In genomic region chr3:42659451-42660130, GRCh38 we compare ENCODE assay signal across 2 cellular contexts.
TF ChIP-seq lines count a peak whose summit lies in the region.

No MANE protein-coding gene starts in this region.

TF ChIP-seq in SK-N-SH, 30 proteins besides CTCF, POLR2A, EP300 and RAD21:
- TF ChIP-seq ELF1 (IDR thresholded peaks at IDR 0.05), result no peak
- TF ChIP-seq NFIC (IDR thresholded peaks at IDR 0.05; ENCODE audit: borderline replicate concordance), result no peak
- TF ChIP-seq, protein P1, sequence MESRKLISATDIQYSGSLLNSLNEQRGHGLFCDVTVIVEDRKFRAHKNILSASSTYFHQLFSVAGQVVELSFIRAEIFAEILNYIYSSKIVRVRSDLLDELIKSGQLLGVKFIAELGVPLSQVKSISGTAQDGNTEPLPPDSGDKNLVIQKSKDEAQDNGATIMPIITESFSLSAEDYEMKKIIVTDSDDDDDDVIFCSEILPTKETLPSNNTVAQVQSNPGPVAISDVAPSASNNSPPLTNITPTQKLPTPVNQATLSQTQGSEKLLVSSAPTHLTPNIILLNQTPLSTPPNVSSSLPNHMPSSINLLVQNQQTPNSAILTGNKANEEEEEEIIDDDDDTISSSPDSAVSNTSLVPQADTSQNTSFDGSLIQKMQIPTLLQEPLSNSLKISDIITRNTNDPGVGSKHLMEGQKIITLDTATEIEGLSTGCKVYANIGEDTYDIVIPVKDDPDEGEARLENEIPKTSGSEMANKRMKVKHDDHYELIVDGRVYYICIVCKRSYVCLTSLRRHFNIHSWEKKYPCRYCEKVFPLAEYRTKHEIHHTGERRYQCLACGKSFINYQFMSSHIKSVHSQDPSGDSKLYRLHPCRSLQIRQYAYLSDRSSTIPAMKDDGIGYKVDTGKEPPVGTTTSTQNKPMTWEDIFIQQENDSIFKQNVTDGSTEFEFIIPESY (IDR thresholded peaks at IDR 0.05; ENCODE audit: borderline replicate concordance, low read depth), result no peak
- no peak for TF ChIP-seq MXI1 (IDR thresholded peaks at IDR 0.05; ENCODE audit: low read depth, low read length)
- no peak for TF ChIP-seq GABPA (IDR thresholded peaks at IDR 0.05; ENCODE audit: low read depth)
- no peak for TF ChIP-seq TEAD4 (IDR thresholded peaks at IDR 0.05; ENCODE audit: borderline replicate concordance, insufficient read depth)
- TF ChIP-seq FOXM1 (IDR thresholded peaks at IDR 0.05; ENCODE audit: low read depth), result no peak
- TF ChIP-seq CHD2 (IDR thresholded peaks at IDR 0.05; ENCODE audit: low read length, partially characterized antibody), result no peak
- no peak for TF ChIP-seq NRF1 (IDR thresholded peaks at IDR 0.05; ENCODE audit: low read depth, low read length)
- no peak for TF ChIP-seq PBX3 (IDR thresholded peaks at IDR 0.05)
- TF ChIP-seq IRF3 (IDR thresholded peaks at IDR 0.05; ENCODE audit: low read depth, low read length), result no peak
- TF ChIP-seq TCF12 (IDR thresholded peaks at IDR 0.05), result no peak
- TF ChIP-seq TAF1 (IDR thresholded peaks at IDR 0.05; ENCODE audit: borderline replicate concordance, low read depth, low read length), result no peak
- TF ChIP-seq SIN3A (IDR thresholded peaks at IDR 0.05; ENCODE audit: borderline replicate concordance, low read depth, low read length), result no peak
- TF ChIP-seq, protein P2, sequence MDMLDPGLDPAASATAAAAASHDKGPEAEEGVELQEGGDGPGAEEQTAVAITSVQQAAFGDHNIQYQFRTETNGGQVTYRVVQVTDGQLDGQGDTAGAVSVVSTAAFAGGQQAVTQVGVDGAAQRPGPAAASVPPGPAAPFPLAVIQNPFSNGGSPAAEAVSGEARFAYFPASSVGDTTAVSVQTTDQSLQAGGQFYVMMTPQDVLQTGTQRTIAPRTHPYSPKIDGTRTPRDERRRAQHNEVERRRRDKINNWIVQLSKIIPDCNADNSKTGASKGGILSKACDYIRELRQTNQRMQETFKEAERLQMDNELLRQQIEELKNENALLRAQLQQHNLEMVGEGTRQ (IDR thresholded peaks at IDR 0.05; ENCODE audit: borderline replicate concordance, low read depth, low read length), result no peak
- no peak for TF ChIP-seq SMC3 (IDR thresholded peaks at IDR 0.05; ENCODE audit: low read depth, low read length)
- no peak for TF ChIP-seq JUND (IDR thresholded peaks at IDR 0.05)

TF ChIP-seq in SK-N-SH treated with all-trans-retinoic acid at 6 μM for 48 hours, 23 proteins besides CTCF, POLR2A, EP300 and RAD21:
- no peak for TF ChIP-seq GLIS3 (CRISPR knock-in tag; IDR thresholded peaks at IDR 0.05)
- TF ChIP-seq OSR1 (CRISPR knock-in tag; IDR thresholded peaks at IDR 0.05), result no peak
- TF ChIP-seq TCF4 (CRISPR knock-in tag; IDR thresholded peaks at IDR 0.05; ENCODE audit: borderline replicate concordance), result no peak
- no peak for TF ChIP-seq PPARA (CRISPR knock-in tag; IDR thresholded peaks at IDR 0.05; ENCODE audit: borderline replicate concordance)
- TF ChIP-seq ARNTL (CRISPR knock-in tag; IDR thresholded peaks at IDR 0.05; ENCODE audit: borderline replicate concordance, low read depth), result no peak
- no peak for TF ChIP-seq ZNF8 (CRISPR knock-in tag; IDR thresholded peaks at IDR 0.05)
- TF ChIP-seq CSDC2 (CRISPR knock-in tag; IDR thresholded peaks at IDR 0.05), result no peak
- TF ChIP-seq ESRRG (CRISPR knock-in tag; IDR thresholded peaks at IDR 0.05), result no peak
- TF ChIP-seq, protein P3, sequence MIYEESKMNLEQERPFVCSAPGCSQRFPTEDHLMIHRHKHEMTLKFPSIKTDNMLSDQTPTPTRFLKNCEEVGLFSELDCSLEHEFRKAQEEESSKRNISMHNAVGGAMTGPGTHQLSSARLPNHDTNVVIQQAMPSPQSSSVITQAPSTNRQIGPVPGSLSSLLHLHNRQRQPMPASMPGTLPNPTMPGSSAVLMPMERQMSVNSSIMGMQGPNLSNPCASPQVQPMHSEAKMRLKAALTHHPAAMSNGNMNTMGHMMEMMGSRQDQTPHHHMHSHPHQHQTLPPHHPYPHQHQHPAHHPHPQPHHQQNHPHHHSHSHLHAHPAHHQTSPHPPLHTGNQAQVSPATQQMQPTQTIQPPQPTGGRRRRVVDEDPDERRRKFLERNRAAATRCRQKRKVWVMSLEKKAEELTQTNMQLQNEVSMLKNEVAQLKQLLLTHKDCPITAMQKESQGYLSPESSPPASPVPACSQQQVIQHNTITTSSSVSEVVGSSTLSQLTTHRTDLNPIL (CRISPR knock-in tag; IDR thresholded peaks at IDR 0.05; ENCODE audit: low read depth), result no peak
- no peak for TF ChIP-seq TOX (CRISPR knock-in tag; IDR thresholded peaks at IDR 0.05; ENCODE audit: borderline replicate concordance)
- no peak for TF ChIP-seq ZNF565 (CRISPR knock-in tag; conservative IDR thresholded peaks at IDR 0.05; ENCODE audit: low read depth)
- TF ChIP-seq BACH2 (CRISPR knock-in tag; IDR thresholded peaks at IDR 0.05; ENCODE audit: borderline replicate concordance), result no peak
- no peak for TF ChIP-seq ZFP3 (CRISPR knock-in tag; IDR thresholded peaks at IDR 0.05)
- TF ChIP-seq TSHZ2 (CRISPR knock-in tag; IDR thresholded peaks at IDR 0.05), result no peak
